ENCODE assay signal across 17 cellular contexts in genomic region chr14:89640141-89640540, GRCh38.
DNase-seq lines count a peak whose midpoint lies in the region; ATAC-seq, FAIRE-seq and TF ChIP-seq lines count a peak whose summit lies in the region.
"Had no signal": no experiment of that assay in that cellular context is flagged by ENCODE, and none has a peak within 500 bp of the region (broad histone marks: within the 10 kb centered on the region; RNA-seq: fewer than 3 reads in every experiment).

No MANE protein-coding gene starts in this region.

- H3K4me2 ChIP-seq in A549: no peak overlapping the region

- H3K36me3 ChIP-seq in CD4-positive, alpha-beta memory T cell (ENCODE audit: insufficient read depth, low read length): no peaks in the 10 kb centered on the region
- H3K36me3 ChIP-seq: left lung had no signal

- no peak for TF ChIP-seq RAD21 in A549 (conservative IDR thresholded peaks at IDR 0.05 in 1 of 2, IDR thresholded peaks at IDR 0.05 in 1 of 2)

- peaks cover 11% of the 10 kb centered on the region for H3K9me3 ChIP-seq in A549
- no peaks in the 10 kb centered on the region for H3K9me3 ChIP-seq in CD4-positive, alpha-beta memory T cell (ENCODE audit: control insufficient read depth in 1 of 2, low read length in 2 of 2)
- H3K9me3 ChIP-seq: mucosa of descending colon, testis had no signal

- H3K4me1 Mint-ChIP-seq in CD4-positive, alpha-beta memory T cell: peaks cover 29 to 53% (median 38%) of the 10 kb centered on the region in 4 donors
- H3K4me1 Mint-ChIP-seq in activated T-helper 1 cell treated with anti-CD3 and anti-CD28 coated beads, Interleukin-12 subunit alpha, Interleukin-12 subunit beta, Interleukin-2, Interleukin-4 antibody, amounts not matched to agents 30 ng/mL and 10 ng/mL and 1 ng/mL, durations not matched to agents 14 hours and 24 hours and 36 hours (ENCODE audit: low read depth): peaks cover 59% of the 10 kb centered on the region

- no peaks in the 10 kb centered on the region for H3K36me3 Mint-ChIP-seq in CD4-positive, alpha-beta memory T cell
- H3K36me3 Mint-ChIP-seq in activated T-helper 1 cell treated with anti-CD3 and anti-CD28 coated beads, Interleukin-12 subunit alpha, Interleukin-12 subunit beta, Interleukin-2, Interleukin-4 antibody, amounts not matched to agents 30 ng/mL and 10 ng/mL and 1 ng/mL, durations not matched to agents 14 hours and 24 hours and 36 hours (ENCODE audit: low read depth): peaks cover 12% of the 10 kb centered on the region

- no peaks in the 10 kb centered on the region for H3K4me1 ChIP-seq in A549
- H3K4me1 ChIP-seq in CD4-positive, alpha-beta memory T cell (ENCODE audit: insufficient read depth, low read length): peaks cover 38% of the 10 kb centered on the region
- H3K4me1 ChIP-seq: left lung, testis had no signal

- no peaks in the 10 kb centered on the region for H3K27me3 ChIP-seq in CD4-positive, alpha-beta memory T cell (ENCODE audit: insufficient read depth, low read length)
- H3K27me3 ChIP-seq: left lung, testis had no signal

- no peak for DNase-seq in A549 (ENCODE audit: low read depth in 1 of 2, low spot score in 1 of 2)
- DNase-seq in CD4-positive, alpha-beta memory T cell: no peak
- no peak for DNase-seq in activated T-helper 1 cell treated with anti-CD3 and anti-CD28 coated beads, Interleukin-12 subunit alpha, Interleukin-12 subunit beta, Interleukin-2, Interleukin-4 antibody, amounts not matched to agents 30 ng/mL and 10 ng/mL and 1 ng/mL, durations not matched to agents 14 hours and 24 hours and 36 hours (ENCODE audit: low spot score)
- DNase-seq in foreskin fibroblast: peak; percentile 10 to 24
- DNase-seq in AG08396 (ENCODE audit: low spot score): no peak
- no peak for DNase-seq in occipital lobe (lab: John Stamatoyannopoulos, UW)
- DNase-seq: activated CD4-positive, alpha-beta T cell treated with anti-CD3 and anti-CD28 coated beads, Interleukin-2, amount 50 U/mL, for 1 hour; activated gamma-delta T cell; left lung; mucosa of descending colon; NCI-H1930; nucleus accumbens; testis had no signal

- FAIRE-seq in A549 (lab: Jason Lieb, UNC): peak; percentile 36
- FAIRE-seq: bronchial epithelial cell had no signal

- H3K4me3 ChIP-seq in A549 (no peak overlapping the region), foreskin fibroblast (ENCODE audit: low read depth in 1 of 2, low read length in 2 of 2) (no peak overlapping the region)
- no peak overlapping the region for H3K4me3 ChIP-seq in CD4-positive, alpha-beta memory T cell (ENCODE audit: low read length in 2 of 2)
- H3K4me3 ChIP-seq: left lung, mucosa of descending colon, testis had no signal

- no peak for TF ChIP-seq EP300 in A549 (IDR thresholded peaks at IDR 0.05)

- CTCF ChIA-PET in A549 (lab: Yijun Ruan, JAX): no interaction called here
- CTCF ChIA-PET in CD4-positive, alpha-beta memory T cell (lab: Charles Lee; ENCODE audit: partially characterized antibody): interaction anchor here (1.8 kb wide), 1 partner anchor 21 kb away, joined by 5 read pairs; no protein-coding TSS in a partner anchor

- TF ChIP-seq POLR2A in A549 (IDR thresholded peaks at IDR 0.05; ENCODE audit: low read length): no peak

- no peaks in the 10 kb centered on the region for H3K27me3 Mint-ChIP-seq in CD4-positive, alpha-beta memory T cell
- no peaks in the 10 kb centered on the region for H3K27me3 Mint-ChIP-seq in activated T-helper 1 cell treated with anti-CD3 and anti-CD28 coated beads, Interleukin-12 subunit alpha, Interleukin-12 subunit beta, Interleukin-2, Interleukin-4 antibody, amounts not matched to agents 30 ng/mL and 10 ng/mL and 1 ng/mL, durations not matched to agents 14 hours and 24 hours and 36 hours (ENCODE audit: insufficient read depth)

- ATAC-seq in A549 (no peak), HG02938 (IDR thresholded peaks at IDR 0.05; ENCODE audit: unreplicated experiment) (no peak)
- ATAC-seq: left lung, mucosa of descending colon, Right ventricle myocardium inferior had no signal

- peak overlapping the region in 5 of 7 donors; percentile 60 to 92 (median 85) for H3K27ac Mint-ChIP-seq in CD4-positive, alpha-beta memory T cell
- H3K27ac Mint-ChIP-seq in activated T-helper 1 cell treated with anti-CD3 and anti-CD28 coated beads, Interleukin-12 subunit alpha, Interleukin-12 subunit beta, Interleukin-2, Interleukin-4 antibody, amounts not matched to agents 30 ng/mL and 10 ng/mL and 1 ng/mL, durations not matched to agents 14 hours and 24 hours and 36 hours: peak overlapping the region; percentile 71

- WGBS in A549 (ENCODE audit: missing lambda C conversion rate): 24% methylated on average over 2 of the region's 2 CpGs

- peak overlapping the region in 4 of 8 donors; percentile 8 to 36 (median 10) for H3K4me3 Mint-ChIP-seq in CD4-positive, alpha-beta memory T cell
- H3K4me3 Mint-ChIP-seq in activated T-helper 1 cell treated with anti-CD3 and anti-CD28 coated beads, Interleukin-12 subunit alpha, Interleukin-12 subunit beta, Interleukin-2, Interleukin-4 antibody, amounts not matched to agents 30 ng/mL and 10 ng/mL and 1 ng/mL, durations not matched to agents 14 hours and 24 hours and 36 hours: peak overlapping the region; percentile 31

- H3K9me3 Mint-ChIP-seq in CD4-positive, alpha-beta memory T cell: no peaks in the 10 kb centered on the region
- H3K9me3 Mint-ChIP-seq in activated T-helper 1 cell treated with anti-CD3 and anti-CD28 coated beads, Interleukin-12 subunit alpha, Interleukin-12 subunit beta, Interleukin-2, Interleukin-4 antibody, amounts not matched to agents 30 ng/mL and 10 ng/mL and 1 ng/mL, durations not matched to agents 14 hours and 24 hours and 36 hours: peaks cover 17% of the 10 kb centered on the region

- no peak overlapping the region for H3K27ac ChIP-seq in A549
- H3K27ac ChIP-seq in CD4-positive, alpha-beta memory T cell (ENCODE audit: low read depth, low read length): no peak overlapping the region
- H3K27ac ChIP-seq: epithelial cell of prostate, left lung, testis had no signal

- POLR2A ChIA-PET in A549 (lab: Yijun Ruan, JAX): no interaction called here
- POLR2A ChIA-PET in CD4-positive, alpha-beta memory T cell (lab: Charles Lee; ENCODE audit: partially characterized antibody): interaction anchor here (1.0 to 2.7 kb wide), 3 partner anchors 18 to 224 kb away, joined by 3 to 47 read pairs (median 3); no protein-coding TSS in a partner anchor

- TF ChIP-seq CTCF in A549 (IDR thresholded peaks at IDR 0.05): no peak
- TF ChIP-seq CTCF in foreskin fibroblast (IDR thresholded peaks at IDR 0.05; ENCODE audit: low read depth, low read length): no peak

- intact Hi-C loops in CD4-positive, alpha-beta memory T cell (cut with micrococcal nuclease): loop anchor here (2.0 kb wide), 1 partner anchor 21 kb away; no protein-coding TSS in a partner anchor
- intact Hi-C loops in activated T-helper 1 cell treated with anti-CD3 and anti-CD28 coated beads, Interleukin-12 subunit alpha, Interleukin-12 subunit beta, Interleukin-2, Interleukin-4 antibody, amounts not matched to agents 30 ng/mL and 10 ng/mL and 1 ng/mL, durations not matched to agents 14 hours and 24 hours and 36 hours (cut with micrococcal nuclease): loop anchor here (2.0 kb wide), 1 partner anchor 85 kb away; no protein-coding TSS in a partner anchor

TF ChIP-seq in A549, 52 proteins besides CTCF, POLR2A, EP300 and RAD21:
- TF ChIP-seq HDAC2 (IDR thresholded peaks at IDR 0.05) (no peak), BHLHE40 (IDR thresholded peaks at IDR 0.05; ENCODE audit: low read depth, low read length) (no peak), E2F6 (IDR thresholded peaks at IDR 0.05; ENCODE audit: borderline replicate concordance, low read depth) (no peak), TP53 (CRISPR knock-in tag; IDR thresholded peaks at IDR 0.05) (no peak)
- TF ChIP-seq, protein P1, sequence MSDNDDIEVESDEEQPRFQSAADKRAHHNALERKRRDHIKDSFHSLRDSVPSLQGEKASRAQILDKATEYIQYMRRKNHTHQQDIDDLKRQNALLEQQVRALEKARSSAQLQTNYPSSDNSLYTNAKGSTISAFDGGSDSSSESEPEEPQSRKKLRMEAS (IDR thresholded peaks at IDR 0.05): no peak

Comparison
In these comparisons a context has a peak if more than half of its experiments do, and no peak if none do; other contexts are left out.
1. DNase-seq: peak in foreskin fibroblast (2 of 2); none in A549 (0 of 2), CD4-positive, alpha-beta memory T cell (0 of 5), activated T-helper 1 cell treated with anti-CD3 and anti-CD28 coated beads, Interleukin-12 subunit alpha, Interleukin-12 subunit beta, Interleukin-2, Interleukin-4 antibody, amounts not matched to agents 30 ng/mL and 10 ng/mL and 1 ng/mL, durations not matched to agents 14 hours and 24 hours and 36 hours (single experiment), AG08396 (single experiment) and occipital lobe (single experiment).